Comparison of ENCODE assay signal across 29 cellular contexts in genomic region chr16:86602521-86602920, GRCh38. TPM values are rescaled to one million over a fixed set of nuclear protein-coding genes. Genes with fewer than 3 reads are reported as not detected.
"Had no signal": no experiment of that assay in that cellular context is flagged by ENCODE, and none has a peak within 500 bp of the region (broad histone marks: within the 10 kb centered on the region; RNA-seq: fewer than 3 reads in every experiment).

No MANE protein-coding gene starts in this region.

- ATAC-seq: activated CD4-positive, alpha-beta T cell treated with anti-CD3 and anti-CD28 coated beads for 36 hours; activated CD4-positive, CD25-positive, alpha-beta regulatory T cell treated with anti-CD3 and anti-CD28 coated beads, Interleukin-2, amount 50 U/mL, for 24 hours; activated CD8-positive, alpha-beta T cell treated with anti-CD3 and anti-CD28 coated beads, Interleukin-2, amount 10 ng/mL, durations not matched to agents 7 days and 5 days; Panc1; WTC11 had no signal

- H3K27me3 ChIP-seq: brain microvascular endothelial cell, SJSA1 had no signal

- H3K4me2 ChIP-seq: KMS-11 had no signal

- H3K9ac ChIP-seq: KMS-11 had no signal

- H3K4me3 ChIP-seq: SJSA1 had no signal

- H3K9me3 ChIP-seq: SJSA1 had no signal

- H3K27ac ChIP-seq: brain microvascular endothelial cell, KMS-11, SJSA1 had no signal

- H3K36me3 ChIP-seq: brain microvascular endothelial cell, SJSA1 had no signal

- DNase-seq: activated CD4-positive, alpha-beta T cell treated with anti-CD3 and anti-CD28 coated beads for 36 hours; activated CD4-positive, alpha-beta T cell treated with anti-CD3 and anti-CD28 coated beads, Interleukin-2, amount 10 ng/mL, durations not matched to agents 7 days and 5 days; activated CD4-positive, alpha-beta T cell treated with anti-CD3 and anti-CD28 coated beads, Interleukin-2, amount 50 U/mL, for 48 hours; activated CD8-positive, alpha-beta T cell treated with anti-CD3 and anti-CD28 coated beads, Interleukin-2, amount 10 ng/mL, durations not matched to agents 7 days and 5 days; activated gamma-delta T cell; activated naive CD4-positive, alpha-beta T cell treated with Interleukin-2 at 50 U/mL for 16 hours; activated naive CD8-positive, alpha-beta T cell treated with anti-CD3 and anti-CD28 coated beads, Interleukin-2, amount 10 ng/mL, durations not matched to agents 7 days and 5 days; activated T-cell treated with anti-CD3 and anti-CD28 coated beads, Interleukin-2, amount 50 U/mL, for 24 hours; amygdala; brain microvascular endothelial cell; central memory CD4-positive, alpha-beta T cell; NCI-H1092 treated with DMSO at 0.1 percent for 48 hours; NCI-H1417; NCI-H146; NCI-H187; NCI-H2029 treated with DMSO at 0.1 percent for 48 hours; NCI-H2107; NCI-H226; NCI-H524 treated with DMSO at 0.1 percent for 48 hours; SHP77 treated with DMSO at 0.1 percent for 48 hours; T1000 had no signal

RNA-seq across cellular contexts. Expression of gene FOXL1, which starts 24.2 kb away (rescaled TPM):
- total RNA-seq: activated CD4-positive, alpha-beta T cell treated with anti-CD3 and anti-CD28 coated beads for 36 hours; activated CD4-positive, alpha-beta T cell treated with anti-CD3 and anti-CD28 coated beads, Interleukin-2, amount 10 ng/mL, durations not matched to agents 7 days and 5 days; activated CD8-positive, alpha-beta T cell treated with anti-CD3 and anti-CD28 coated beads, Interleukin-2, amount 10 ng/mL, durations not matched to agents 7 days and 5 days; activated naive CD8-positive, alpha-beta T cell treated with anti-CD3 and anti-CD28 coated beads, Interleukin-2, amount 10 ng/mL, durations not matched to agents 7 days and 5 days; T-helper 1 cell treated with Interleukin-12 subunit alpha and Interleukin-12 subunit beta and Interleukin-4 antibody, amounts not matched to agents 30 ng/mL and 1 ng/mL, for 36 hours; T-helper 2 cell treated with Interferon-gamma antibody and Interleukin-4, amounts not matched to agents 100 ng/mL and 5 ng/mL, for 36 hours had no signal

RNA-seq across cellular contexts. Expression of gene FOXC2, which starts 35.9 kb away (rescaled TPM):
- total RNA-seq: activated CD4-positive, alpha-beta T cell treated with anti-CD3 and anti-CD28 coated beads for 36 hours; activated CD4-positive, alpha-beta T cell treated with anti-CD3 and anti-CD28 coated beads, Interleukin-2, amount 10 ng/mL, durations not matched to agents 7 days and 5 days; activated CD8-positive, alpha-beta T cell treated with anti-CD3 and anti-CD28 coated beads, Interleukin-2, amount 10 ng/mL, durations not matched to agents 7 days and 5 days; activated naive CD8-positive, alpha-beta T cell treated with anti-CD3 and anti-CD28 coated beads, Interleukin-2, amount 10 ng/mL, durations not matched to agents 7 days and 5 days; NCI-H460; T-helper 1 cell treated with Interleukin-12 subunit alpha and Interleukin-12 subunit beta and Interleukin-4 antibody, amounts not matched to agents 30 ng/mL and 1 ng/mL, for 36 hours; T-helper 2 cell treated with Interferon-gamma antibody and Interleukin-4, amounts not matched to agents 100 ng/mL and 5 ng/mL, for 36 hours had no signal
